ENCODE assay signal across 28 cellular contexts in the genomic region with DNA sequence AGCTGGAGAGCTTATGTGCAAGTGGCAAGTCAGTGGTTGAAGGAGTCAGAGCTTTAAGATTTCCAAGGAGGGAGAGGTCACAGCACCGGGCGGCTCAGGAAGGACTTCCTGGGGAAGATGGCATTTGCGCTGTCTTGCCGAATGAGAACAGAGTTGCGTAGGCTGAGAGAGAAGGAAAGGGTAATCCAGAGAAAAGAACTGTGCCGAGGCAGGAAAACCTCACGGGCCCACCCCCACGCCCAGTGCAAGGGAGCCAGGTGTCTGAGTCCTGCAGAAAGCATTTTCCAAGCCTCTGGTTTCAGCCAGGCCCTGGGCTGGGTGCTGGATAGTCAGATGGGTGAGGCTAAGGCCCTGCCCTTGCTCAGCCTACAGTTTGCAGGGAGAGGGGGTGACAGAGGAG. TPM values are rescaled to one million over a fixed set of nuclear protein-coding genes. Genes with fewer than 3 reads are reported as not detected.
"Had no signal": no experiment of that assay in that cellular context is flagged by ENCODE, and none has a peak within 500 bp of the region (broad histone marks: within the 10 kb centered on the region; RNA-seq: fewer than 3 reads in every experiment).

No MANE protein-coding gene starts in this region.

- H3K27ac ChIP-seq: body of pancreas, cardiac muscle cell, dorsolateral prefrontal cortex, esophagus squamous epithelium, heart right ventricle, lower lobe of right lung, thyroid gland, WERI-Rb-1 had no signal

- H3K27me3 ChIP-seq: body of pancreas, cardiac muscle cell, dorsolateral prefrontal cortex, esophagus squamous epithelium, heart right ventricle, thyroid gland had no signal

- H3K36me3 ChIP-seq: cardiac muscle cell, esophagus squamous epithelium, heart right ventricle, lower lobe of right lung, thyroid gland, WERI-Rb-1 had no signal

- FAIRE-seq: kidney, small intestine, urothelium cell line had no signal

- H3K4me3 Mint-ChIP-seq: activated CD4-positive, alpha-beta T cell treated with anti-CD3 and anti-CD28 coated beads, Interleukin-2, amount 10 ng/mL, durations not matched to agents 7 days and 5 days; activated CD8-positive, alpha-beta memory T cell treated with anti-CD3 and anti-CD28 coated beads, Interleukin-2, amount 10 ng/mL, durations not matched to agents 7 days and 5 days; activated CD8-positive, alpha-beta T cell treated with anti-CD3 and anti-CD28 coated beads for 36 hours; activated naive CD4-positive, alpha-beta T cell treated with anti-CD3 and anti-CD28 coated beads, Interleukin-2, amount 10 ng/mL, durations not matched to agents 7 days and 5 days; effector memory CD8-positive, alpha-beta T cell; mesothelial cell of epicardium; natural killer cell treated with Interleukin-12 subunit alpha and Interleukin-12 subunit beta and Interleukin-15 and Interleukin-18, amount 100 ng/mL, for 72 hours; T-cell; T-helper 2 cell treated with Interferon-gamma antibody and Interleukin-4, amounts not matched to agents 5 μg/mL and 100 μg/mL, for 36 hours had no signal

- H3K9me3 Mint-ChIP-seq: activated CD4-positive, alpha-beta T cell treated with anti-CD3 and anti-CD28 coated beads, Interleukin-2, amount 10 ng/mL, durations not matched to agents 7 days and 5 days; activated CD8-positive, alpha-beta T cell treated with anti-CD3 and anti-CD28 coated beads for 36 hours; activated naive CD4-positive, alpha-beta T cell treated with anti-CD3 and anti-CD28 coated beads, Interleukin-2, amount 10 ng/mL, durations not matched to agents 7 days and 5 days; effector memory CD8-positive, alpha-beta T cell; mesothelial cell of epicardium; natural killer cell treated with Interleukin-12 subunit alpha and Interleukin-12 subunit beta and Interleukin-15 and Interleukin-18, amount 100 ng/mL, for 72 hours; T-cell; T-helper 2 cell treated with Interferon-gamma antibody and Interleukin-4, amounts not matched to agents 5 μg/mL and 100 μg/mL, for 36 hours had no signal

- H3K4me3 ChIP-seq: body of pancreas, cardiac muscle cell, dorsolateral prefrontal cortex, esophagus squamous epithelium, heart right ventricle, lower lobe of right lung, thyroid gland had no signal

- ATAC-seq: activated CD8-positive, alpha-beta memory T cell treated with anti-CD3 and anti-CD28 coated beads, Interleukin-2, amount 10 ng/mL, durations not matched to agents 7 days and 5 days; activated CD8-positive, alpha-beta T cell treated with anti-CD3 and anti-CD28 coated beads for 36 hours; body of pancreas; effector memory CD8-positive, alpha-beta T cell; heart right ventricle; left lobe of liver; lower lobe of right lung; natural killer cell treated with Interleukin-12 subunit alpha and Interleukin-12 subunit beta and Interleukin-15 and Interleukin-18, amount 100 ng/mL, for 72 hours; sciatic nerve; T-cell had no signal

- H3K36me3 Mint-ChIP-seq: activated CD8-positive, alpha-beta memory T cell treated with anti-CD3 and anti-CD28 coated beads, Interleukin-2, amount 10 ng/mL, durations not matched to agents 7 days and 5 days; activated naive CD4-positive, alpha-beta T cell treated with anti-CD3 and anti-CD28 coated beads, Interleukin-2, amount 10 ng/mL, durations not matched to agents 7 days and 5 days; mesothelial cell of epicardium; natural killer cell treated with Interleukin-12 subunit alpha and Interleukin-12 subunit beta and Interleukin-15 and Interleukin-18, amount 100 ng/mL, for 72 hours; T-cell had no signal

- H3K27ac Mint-ChIP-seq: activated CD4-positive, alpha-beta T cell treated with anti-CD3 and anti-CD28 coated beads, Interleukin-2, amount 10 ng/mL, durations not matched to agents 7 days and 5 days; activated CD8-positive, alpha-beta memory T cell treated with anti-CD3 and anti-CD28 coated beads, Interleukin-2, amount 10 ng/mL, durations not matched to agents 7 days and 5 days; activated CD8-positive, alpha-beta T cell treated with anti-CD3 and anti-CD28 coated beads for 36 hours; activated naive CD4-positive, alpha-beta T cell treated with anti-CD3 and anti-CD28 coated beads, Interleukin-2, amount 10 ng/mL, durations not matched to agents 7 days and 5 days; effector memory CD8-positive, alpha-beta T cell; mesothelial cell of epicardium; natural killer cell treated with Interleukin-12 subunit alpha and Interleukin-12 subunit beta and Interleukin-15 and Interleukin-18, amount 100 ng/mL, for 72 hours; T-cell; T-helper 2 cell treated with Interferon-gamma antibody and Interleukin-4, amounts not matched to agents 5 μg/mL and 100 μg/mL, for 36 hours had no signal

- DNase-seq: activated CD4-positive, alpha-beta T cell treated with anti-CD3 and anti-CD28 coated beads, Interleukin-2, amount 10 ng/mL, durations not matched to agents 7 days and 5 days; activated CD4-positive, CD25-positive, alpha-beta regulatory T cell treated with anti-CD3 and anti-CD28 coated beads, Interleukin-2, amount 50 U/mL, for 72 hours; activated CD8-positive, alpha-beta memory T cell treated with anti-CD3 and anti-CD28 coated beads, Interleukin-2, amount 10 ng/mL, durations not matched to agents 7 days and 5 days; activated CD8-positive, alpha-beta T cell treated with anti-CD3 and anti-CD28 coated beads for 36 hours; activated effector memory CD4-positive, alpha-beta T cell treated with anti-CD3 and anti-CD28 coated beads, Interleukin-2, amount 50 U/mL, for 16 hours; activated naive CD4-positive, alpha-beta T cell treated with anti-CD3 and anti-CD28 coated beads, Interleukin-2, amount 10 ng/mL, durations not matched to agents 7 days and 5 days; activated T-cell treated with anti-CD3 and anti-CD28 coated beads for 4 hours; body of pancreas; dorsolateral prefrontal cortex; effector memory CD8-positive, alpha-beta T cell; esophagus squamous epithelium; heart right ventricle; kidney; lower lobe of right lung; small intestine; stimulated activated CD4-positive, alpha-beta T cell treated with anti-CD3 and anti-CD28 coated beads, Interleukin-2, amount 100 ng/mL, for 48 hours; stimulated activated CD8-positive, alpha-beta memory T cell treated with anti-CD3 and anti-CD28 coated beads, Interleukin-4, amount 100 ng/mL, for 48 hours; stimulated activated naive CD4-positive, alpha-beta T cell treated with Interleukin-2 at 50 U/mL for 16 hours; T-cell; thyroid gland; WERI-Rb-1 had no signal

- H3K27me3 Mint-ChIP-seq: activated CD4-positive, alpha-beta T cell treated with anti-CD3 and anti-CD28 coated beads, Interleukin-2, amount 10 ng/mL, durations not matched to agents 7 days and 5 days; activated CD8-positive, alpha-beta memory T cell treated with anti-CD3 and anti-CD28 coated beads, Interleukin-2, amount 10 ng/mL, durations not matched to agents 7 days and 5 days; activated CD8-positive, alpha-beta T cell treated with anti-CD3 and anti-CD28 coated beads for 36 hours; effector memory CD8-positive, alpha-beta T cell; natural killer cell treated with Interleukin-12 subunit alpha and Interleukin-12 subunit beta and Interleukin-15 and Interleukin-18, amount 100 ng/mL, for 72 hours; T-cell had no signal

- H3K9me3 ChIP-seq: body of pancreas, esophagus squamous epithelium, heart right ventricle, lower lobe of right lung, thyroid gland had no signal

RNA-seq across cellular contexts. Expression of a gene that starts 46.8 kb away (rescaled TPM):
- total RNA-seq: activated CD4-positive, alpha-beta T cell treated with anti-CD3 and anti-CD28 coated beads, Interleukin-2, amount 10 ng/mL, durations not matched to agents 7 days and 5 days; activated CD8-positive, alpha-beta memory T cell treated with anti-CD3 and anti-CD28 coated beads, Interleukin-2, amount 10 ng/mL, durations not matched to agents 7 days and 5 days; activated CD8-positive, alpha-beta T cell treated with anti-CD3 and anti-CD28 coated beads for 36 hours; body of pancreas; cardiac muscle cell; esophagus squamous epithelium; heart right ventricle; kidney; lower lobe of right lung; natural killer cell treated with Interleukin-12 subunit alpha and Interleukin-12 subunit beta and Interleukin-15 and Interleukin-18, amount 100 ng/mL, for 72 hours; sciatic nerve; thyroid gland had no signal
- polyA plus RNA-seq: cardiac muscle cell, heart right ventricle had no signal
